In genomic region chrX:130159776-130160175, GRCh38 we compare ENCODE assay signal across 1 cellular context.
TF ChIP-seq lines count a peak whose summit lies in the region.

No MANE protein-coding gene starts in this region.

TF ChIP-seq in HepG2, 621 proteins besides CTCF, POLR2A, EP300 and RAD21:
- TF ChIP-seq ZNF670 (CRISPR knock-in tag; IDR thresholded peaks at IDR 0.05; ENCODE audit: borderline replicate concordance) (no peak), MXD3 (CRISPR knock-in tag; IDR thresholded peaks at IDR 0.05) (no peak), ARNT (IDR thresholded peaks at IDR 0.05) (no peak), HMGXB4 (CRISPR knock-in tag; IDR thresholded peaks at IDR 0.05; ENCODE audit: borderline replicate concordance in 1 of 2, low read depth in 1 of 2) (no peak), MBNL3 (CRISPR knock-in tag; conservative IDR thresholded peaks at IDR 0.05) (no peak), NFKBIZ (CRISPR knock-in tag; IDR thresholded peaks at IDR 0.05) (no peak), SAFB2 (CRISPR knock-in tag; IDR thresholded peaks at IDR 0.05; ENCODE audit: borderline replicate concordance, low read depth) (no peak), NRL (CRISPR knock-in tag; IDR thresholded peaks at IDR 0.05; ENCODE audit: borderline replicate concordance) (no peak), HNF4G (IDR thresholded peaks at IDR 0.05; ENCODE audit: borderline replicate concordance, low read depth, low read length) (no peak), HNF4G (CRISPR knock-in tag; IDR thresholded peaks at IDR 0.05; ENCODE audit: borderline replicate concordance, low read depth) (no peak), ZSCAN12 (CRISPR knock-in tag; IDR thresholded peaks at IDR 0.05) (no peak), NFRKB (IDR thresholded peaks at IDR 0.05) (no peak), MEIS2 (CRISPR knock-in tag; IDR thresholded peaks at IDR 0.05) (no peak), RFXAP (CRISPR knock-in tag; IDR thresholded peaks at IDR 0.05; ENCODE audit: borderline replicate concordance) (no peak), ZMYM3 (CRISPR knock-in tag; IDR thresholded peaks at IDR 0.05) (no peak), GZF1 (CRISPR knock-in tag; IDR thresholded peaks at IDR 0.05) (no peak), SRSF1 (optimal IDR thresholded peaks at IDR 0.05; ENCODE audit: low read depth, low read length) (no peak)
